ENCODE assay signal across 30 cellular contexts in the genomic region with DNA sequence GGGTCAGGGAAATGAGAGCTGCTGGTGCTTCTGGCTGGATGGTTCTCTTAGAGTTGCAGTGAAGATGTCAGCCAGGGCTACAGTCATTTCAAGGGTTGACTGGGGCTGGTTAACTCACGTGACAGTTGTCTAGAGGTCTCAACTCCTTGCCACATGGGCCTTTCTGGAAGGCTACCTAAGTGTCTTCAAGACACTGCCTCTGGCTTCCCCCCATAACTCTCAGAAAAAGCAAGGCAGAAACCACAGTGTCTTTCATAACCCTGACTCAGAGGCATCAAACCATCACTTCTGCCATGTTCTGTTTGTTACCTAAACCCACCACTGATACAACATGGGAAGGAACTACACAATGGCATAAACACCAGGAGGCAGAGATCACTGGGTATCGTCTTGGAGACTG.
"Had no signal": no experiment of that assay in that cellular context is flagged by ENCODE, and none has a peak within 500 bp of the region (broad histone marks: within the 10 kb centered on the region; RNA-seq: fewer than 3 reads in every experiment).

No MANE protein-coding gene starts in this region.

- H3K27ac ChIP-seq: brain microvascular endothelial cell, esophagus muscularis mucosa, foreskin keratinocyte, gastrocnemius medialis, heart left ventricle, WERI-Rb-1 had no signal

- H3K4me3 ChIP-seq: esophagus muscularis mucosa, gastrocnemius medialis, heart left ventricle had no signal

- H3K9me3 ChIP-seq: gastrocnemius medialis had no signal

- H3K27me3 ChIP-seq: brain microvascular endothelial cell, esophagus muscularis mucosa, foreskin keratinocyte, gastrocnemius medialis, heart left ventricle had no signal

- H3K4me1 ChIP-seq: esophagus muscularis mucosa, foreskin keratinocyte, gastrocnemius medialis, heart left ventricle had no signal

- DNase-seq: activated B cell treated with CpG ODN at 0.5 μM for 24 hours; activated CD4-positive, alpha-beta memory T cell treated with anti-CD3 and anti-CD28 coated beads for 36 hours; activated CD4-positive, alpha-beta T cell treated with anti-CD3 and anti-CD28 coated beads for 48 hours; activated CD8-positive, alpha-beta memory T cell treated with anti-CD3 and anti-CD28 coated beads, Interleukin-2, amount 10 ng/mL, durations not matched to agents 7 days and 5 days; activated CD8-positive, alpha-beta memory T cell treated with anti-CD3 and anti-CD28 coated beads, Interleukin-2, amount 50 U/mL, for 4 hours; activated CD8-positive, alpha-beta T cell treated with anti-CD3 and anti-CD28 coated beads, Interleukin-2, amount 10 ng/mL, durations not matched to agents 7 days and 5 days; activated gamma-delta T cell; activated naive CD4-positive, alpha-beta T cell; activated naive CD4-positive, alpha-beta T cell treated with anti-CD3 and anti-CD28 coated beads, Interleukin-2, amount 10 ng/mL, durations not matched to agents 7 days and 5 days; activated naive CD8-positive, alpha-beta T cell treated with anti-CD3 and anti-CD28 coated beads, Interleukin-2, amount 10 ng/mL, durations not matched to agents 7 days and 5 days; activated T-cell treated with anti-CD3 and anti-CD28 coated beads, Interleukin-2, amount 50 U/mL, for 1 hour; activated T-cell treated with anti-CD3 and anti-CD28 coated beads, Interleukin-2, amount 50 U/mL, for 48 hours; amniotic stem cell; anterior cingulate cortex; brain microvascular endothelial cell; caudate nucleus; cortex of kidney; dermis blood vessel endothelial cell; effector CD4-positive, alpha-beta T cell; effector memory CD8-positive, alpha-beta T cell; erythroblast; foreskin keratinocyte; gastrocnemius medialis; glutamatergic neuron; heart left ventricle; T-helper 17 cell; T1000; WERI-Rb-1 had no signal

- H3K36me3 ChIP-seq: brain microvascular endothelial cell, esophagus muscularis mucosa, gastrocnemius medialis, heart left ventricle, WERI-Rb-1 had no signal

- ATAC-seq: activated CD4-positive, CD25-positive, alpha-beta regulatory T cell treated with anti-CD3 and anti-CD28 coated beads, Interleukin-2, amount 50 U/mL, for 24 hours; activated CD8-positive, alpha-beta memory T cell treated with anti-CD3 and anti-CD28 coated beads, Interleukin-2, amount 10 ng/mL, durations not matched to agents 7 days and 5 days; activated CD8-positive, alpha-beta T cell treated with anti-CD3 and anti-CD28 coated beads, Interleukin-2, amount 10 ng/mL, durations not matched to agents 7 days and 5 days; effector memory CD8-positive, alpha-beta T cell; foreskin keratinocyte; gastrocnemius medialis; heart left ventricle; T-helper 17 cell had no signal
